In the genomic region with DNA sequence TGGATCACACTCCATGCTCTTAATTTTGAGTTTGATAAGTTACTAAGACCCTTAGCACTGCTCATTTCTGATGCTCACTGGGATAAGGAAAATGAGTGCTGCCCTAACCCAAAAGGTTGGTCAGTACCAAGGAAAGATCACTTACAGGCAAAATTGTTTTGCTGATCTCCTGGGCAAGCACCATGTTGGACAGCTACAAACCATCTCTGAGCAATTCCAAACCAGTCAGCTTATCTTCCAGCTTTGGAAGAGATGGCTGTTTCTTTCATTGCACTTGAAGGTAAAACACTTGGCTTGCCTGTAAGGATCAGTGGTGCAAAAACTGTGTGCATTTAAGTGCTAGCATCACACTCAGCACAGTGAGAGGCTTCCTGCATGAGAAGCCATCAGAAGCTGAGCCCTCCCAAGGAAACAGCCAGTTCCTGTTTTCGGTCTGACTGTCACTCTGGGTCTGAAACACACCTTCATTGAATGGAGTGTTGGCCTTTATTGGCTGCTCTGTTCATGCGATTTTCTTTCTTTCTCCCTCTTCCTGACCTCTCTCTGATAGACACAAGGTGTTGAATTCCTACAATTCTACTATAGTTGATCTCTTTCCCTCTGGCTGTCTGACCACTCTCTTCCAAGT, we compare ENCODE assay signal across 11 cellular contexts.
DNase-seq lines count a peak whose midpoint lies in the region; ATAC-seq, FAIRE-seq and TF ChIP-seq lines count a peak whose summit lies in the region.
"Had no signal": no experiment of that assay in that cellular context is flagged by ENCODE, and none has a peak within 500 bp of the region (broad histone marks: within the 10 kb centered on the region; RNA-seq: fewer than 3 reads in every experiment).

No MANE protein-coding gene starts in this region.

- TF ChIP-seq CTCF in activated CD8-positive, alpha-beta T cell treated with anti-CD3 and anti-CD28 coated beads for 36 hours (IDR thresholded peaks at IDR 0.05): no peak

- H3K4me1 Mint-ChIP-seq in activated naive CD8-positive, alpha-beta T cell treated with anti-CD3 and anti-CD28 coated beads for 36 hours: no peaks in the 10 kb centered on the region
- H3K4me1 Mint-ChIP-seq in activated CD8-positive, alpha-beta T cell treated with anti-CD3 and anti-CD28 coated beads for 36 hours (ENCODE audit: low read depth): no peaks in the 10 kb centered on the region
- H3K4me1 Mint-ChIP-seq: CD14-positive monocyte had no signal

- CTCF ChIA-PET in activated CD8-positive, alpha-beta T cell treated with anti-CD3 and anti-CD28 coated beads for 36 hours (lab: Charles Lee): no interaction called here

- peak; percentile 14 for DNase-seq in GM18507 (ENCODE audit: extremely low spot score, insufficient read length, low read depth)
- DNase-seq in MV-4-11 (lab: John Stamatoyannopoulos, UW): peak; percentile 57
- no peak for DNase-seq in activated naive CD8-positive, alpha-beta T cell treated with anti-CD3 and anti-CD28 coated beads for 36 hours
- DNase-seq in amygdala (lab: John Stamatoyannopoulos, UW): no peak
- no peak for DNase-seq in NCI-H1694 treated with DMSO at 0.1 percent for 48 hours (lab: John Stamatoyannopoulos, UW)
- DNase-seq in activated CD8-positive, alpha-beta T cell treated with anti-CD3 and anti-CD28 coated beads for 36 hours: no peak
- DNase-seq: PC-9 had no signal

- H3K27ac Mint-ChIP-seq in activated naive CD8-positive, alpha-beta T cell treated with anti-CD3 and anti-CD28 coated beads for 36 hours: no peak overlapping the region
- H3K27ac Mint-ChIP-seq in activated CD8-positive, alpha-beta T cell treated with anti-CD3 and anti-CD28 coated beads for 36 hours: no peak overlapping the region
- H3K27ac Mint-ChIP-seq: CD14-positive monocyte; dendritic cell treated with granulocyte-macrophage colony-stimulating factor and Interleukin-4, amounts not matched to agents 40 ng/mL and 50 ng/mL, for 4 days had no signal

- H3K36me3 Mint-ChIP-seq in activated naive CD8-positive, alpha-beta T cell treated with anti-CD3 and anti-CD28 coated beads for 36 hours: no peaks in the 10 kb centered on the region
- H3K36me3 Mint-ChIP-seq in activated CD8-positive, alpha-beta T cell treated with anti-CD3 and anti-CD28 coated beads for 36 hours (ENCODE audit: low read depth): no peaks in the 10 kb centered on the region
- H3K36me3 Mint-ChIP-seq: CD14-positive monocyte had no signal

- no peak overlapping the region for H3K4me3 Mint-ChIP-seq in activated naive CD8-positive, alpha-beta T cell treated with anti-CD3 and anti-CD28 coated beads for 36 hours
- H3K4me3 Mint-ChIP-seq in activated CD8-positive, alpha-beta T cell treated with anti-CD3 and anti-CD28 coated beads for 36 hours: no peak overlapping the region
- H3K4me3 Mint-ChIP-seq: CD14-positive monocyte; dendritic cell treated with granulocyte-macrophage colony-stimulating factor and Interleukin-4, amounts not matched to agents 40 ng/mL and 50 ng/mL, for 4 days had no signal

- ATAC-seq in GM19468 (IDR thresholded peaks at IDR 0.05; ENCODE audit: extremely low read depth, unreplicated experiment) (peak; percentile 96), HG02970 (IDR thresholded peaks at IDR 0.05; ENCODE audit: low FRiP score, unreplicated experiment) (peak; percentile 91)
- no peak for ATAC-seq in activated CD8-positive, alpha-beta T cell treated with anti-CD3 and anti-CD28 coated beads for 36 hours

- H3K27me3 Mint-ChIP-seq in activated naive CD8-positive, alpha-beta T cell treated with anti-CD3 and anti-CD28 coated beads for 36 hours: peaks cover 37% of the 10 kb centered on the region
- peaks cover 20% of the 10 kb centered on the region for H3K27me3 Mint-ChIP-seq in activated CD8-positive, alpha-beta T cell treated with anti-CD3 and anti-CD28 coated beads for 36 hours
- H3K27me3 Mint-ChIP-seq: dendritic cell treated with granulocyte-macrophage colony-stimulating factor and Interleukin-4, amounts not matched to agents 40 ng/mL and 50 ng/mL, for 4 days had no signal

- intact Hi-C loops in activated CD8-positive, alpha-beta T cell treated with anti-CD3 and anti-CD28 coated beads for 36 hours (cut with micrococcal nuclease): no loop called here

- FAIRE-seq in GM18507 (lab: Jason Lieb, UNC): peak; percentile 73

- no peaks in the 10 kb centered on the region for H3K9me3 Mint-ChIP-seq in activated naive CD8-positive, alpha-beta T cell treated with anti-CD3 and anti-CD28 coated beads for 36 hours
- no peaks in the 10 kb centered on the region for H3K9me3 Mint-ChIP-seq in activated CD8-positive, alpha-beta T cell treated with anti-CD3 and anti-CD28 coated beads for 36 hours
- H3K9me3 Mint-ChIP-seq: dendritic cell treated with granulocyte-macrophage colony-stimulating factor and Interleukin-4, amounts not matched to agents 40 ng/mL and 50 ng/mL, for 4 days had no signal

- POLR2A ChIA-PET in activated CD8-positive, alpha-beta T cell treated with anti-CD3 and anti-CD28 coated beads for 36 hours (lab: Charles Lee): no interaction called here

Comparison
In these comparisons a context has a peak if more than half of its experiments do, and no peak if none do; other contexts are left out.
1. DNase-seq: peak in GM18507 (single experiment) and MV-4-11 (single experiment); none in activated naive CD8-positive, alpha-beta T cell treated with anti-CD3 and anti-CD28 coated beads for 36 hours (single experiment), amygdala (0 of 56), NCI-H1694 treated with DMSO at 0.1 percent for 48 hours (single experiment) and activated CD8-positive, alpha-beta T cell treated with anti-CD3 and anti-CD28 coated beads for 36 hours (single experiment).